Comparison of ENCODE assay signal across 1 cellular context in the genomic region with DNA sequence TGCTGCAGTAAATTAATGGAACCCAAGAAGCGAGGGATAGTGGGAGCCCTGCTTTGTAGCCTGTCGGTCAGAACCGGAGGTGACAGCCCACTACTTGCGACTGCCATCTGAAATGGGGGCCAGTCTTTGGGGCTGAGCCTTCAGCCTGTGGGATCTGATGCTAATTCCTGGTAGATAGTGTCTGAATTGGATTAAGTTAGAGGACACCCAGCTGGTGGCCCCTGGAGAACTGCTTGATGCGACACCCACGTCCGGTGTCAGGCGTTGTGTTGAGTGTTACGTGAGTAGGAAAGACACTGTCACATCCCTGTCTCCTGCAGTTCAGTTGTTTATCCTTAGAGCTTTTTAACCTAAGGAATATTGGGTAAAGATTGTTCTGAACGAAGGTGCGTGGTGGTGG.
TF ChIP-seq lines count a peak whose summit lies in the region.

No MANE protein-coding gene starts in this region.

TF ChIP-seq in HepG2, 621 proteins besides CTCF, POLR2A, EP300 and RAD21:
- no peak for TF ChIP-seq E2F2 (CRISPR knock-in tag; IDR thresholded peaks at IDR 0.05; ENCODE audit: borderline replicate concordance)
- peak; percentile 27 for TF ChIP-seq AGO2 (optimal IDR thresholded peaks at IDR 0.05; ENCODE audit: low read depth, low read length)
- peak; percentile 35; the same call in 1 of the 2 replicates for TF ChIP-seq RBFOX2 (IDR thresholded peaks at IDR 0.05; ENCODE audit: low read depth, low read length)
- TF ChIP-seq TCF12 (IDR thresholded peaks at IDR 0.05), result no peak
- no peak for TF ChIP-seq TCF12 (CRISPR knock-in tag; IDR thresholded peaks at IDR 0.05)
TF ChIP-seq in HepG2: peak in this region for 2.
